In genomic region chr4:36163198-36163597, GRCh38 we compare ENCODE assay signal across 1 cellular context.
A peak's percentile ranks its signal among the peaks of the same experiment; 100 is the strongest.
TF ChIP-seq lines count a peak whose summit lies in the region.

No MANE protein-coding gene starts in this region.

TF ChIP-seq in GM12878, 131 proteins besides CTCF, POLR2A, EP300 and RAD21 (continued from another document):
- TF ChIP-seq ZNF687 (IDR thresholded peaks at IDR 0.05) (no peak), POLR2AphosphoS2 (IDR thresholded peaks at IDR 0.05; ENCODE audit: low read depth, low read length) (no peak), CHD1 (IDR thresholded peaks at IDR 0.05; ENCODE audit: low read depth, low read length) (no peak), HDAC6 (IDR thresholded peaks at IDR 0.05; ENCODE audit: unreplicated experiment) (no peak), CREB1 (IDR thresholded peaks at IDR 0.05; ENCODE audit: low read depth) (no peak), DPF2 (IDR thresholded peaks at IDR 0.05) (0 out of 2 replicates have a peak, but pooled peaks have one; percentile 24), SPI1 (IDR thresholded peaks at IDR 0.05; ENCODE audit: borderline replicate concordance, insufficient read depth, low read depth, low read length) (no peak), ATF7 (IDR thresholded peaks at IDR 0.05; ENCODE audit: low read depth) (0 out of 2 replicates have a peak, but pooled peaks have one; percentile 51), SMAD1 (IDR thresholded peaks at IDR 0.05; ENCODE audit: low read depth, partially characterized antibody) (no peak), FOXM1 (IDR thresholded peaks at IDR 0.05; ENCODE audit: low read depth, low read length) (no peak)
- TF ChIP-seq, protein P1, sequence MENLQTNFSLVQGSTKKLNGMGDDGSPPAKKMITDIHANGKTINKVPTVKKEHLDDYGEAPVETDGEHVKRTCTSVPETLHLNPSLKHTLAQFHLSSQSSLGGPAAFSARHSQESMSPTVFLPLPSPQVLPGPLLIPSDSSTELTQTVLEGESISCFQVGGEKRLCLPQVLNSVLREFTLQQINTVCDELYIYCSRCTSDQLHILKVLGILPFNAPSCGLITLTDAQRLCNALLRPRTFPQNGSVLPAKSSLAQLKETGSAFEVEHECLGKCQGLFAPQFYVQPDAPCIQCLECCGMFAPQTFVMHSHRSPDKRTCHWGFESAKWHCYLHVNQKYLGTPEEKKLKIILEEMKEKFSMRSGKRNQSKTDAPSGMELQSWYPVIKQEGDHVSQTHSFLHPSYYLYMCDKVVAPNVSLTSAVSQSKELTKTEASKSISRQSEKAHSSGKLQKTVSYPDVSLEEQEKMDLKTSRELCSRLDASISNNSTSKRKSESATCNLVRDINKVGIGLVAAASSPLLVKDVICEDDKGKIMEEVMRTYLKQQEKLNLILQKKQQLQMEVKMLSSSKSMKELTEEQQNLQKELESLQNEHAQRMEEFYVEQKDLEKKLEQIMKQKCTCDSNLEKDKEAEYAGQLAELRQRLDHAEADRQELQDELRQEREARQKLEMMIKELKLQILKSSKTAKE (IDR thresholded peaks at IDR 0.05; ENCODE audit: low read depth, poor library complexity, severe bottlenecking) = peak; percentile 18
- TF ChIP-seq, protein P2, sequence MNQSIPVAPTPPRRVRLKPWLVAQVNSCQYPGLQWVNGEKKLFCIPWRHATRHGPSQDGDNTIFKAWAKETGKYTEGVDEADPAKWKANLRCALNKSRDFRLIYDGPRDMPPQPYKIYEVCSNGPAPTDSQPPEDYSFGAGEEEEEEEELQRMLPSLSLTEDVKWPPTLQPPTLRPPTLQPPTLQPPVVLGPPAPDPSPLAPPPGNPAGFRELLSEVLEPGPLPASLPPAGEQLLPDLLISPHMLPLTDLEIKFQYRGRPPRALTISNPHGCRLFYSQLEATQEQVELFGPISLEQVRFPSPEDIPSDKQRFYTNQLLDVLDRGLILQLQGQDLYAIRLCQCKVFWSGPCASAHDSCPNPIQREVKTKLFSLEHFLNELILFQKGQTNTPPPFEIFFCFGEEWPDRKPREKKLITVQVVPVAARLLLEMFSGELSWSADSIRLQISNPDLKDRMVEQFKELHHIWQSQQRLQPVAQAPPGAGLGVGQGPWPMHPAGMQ (IDR thresholded peaks at IDR 0.05; ENCODE audit: borderline replicate concordance) = no peak
- TF ChIP-seq, protein P3, sequence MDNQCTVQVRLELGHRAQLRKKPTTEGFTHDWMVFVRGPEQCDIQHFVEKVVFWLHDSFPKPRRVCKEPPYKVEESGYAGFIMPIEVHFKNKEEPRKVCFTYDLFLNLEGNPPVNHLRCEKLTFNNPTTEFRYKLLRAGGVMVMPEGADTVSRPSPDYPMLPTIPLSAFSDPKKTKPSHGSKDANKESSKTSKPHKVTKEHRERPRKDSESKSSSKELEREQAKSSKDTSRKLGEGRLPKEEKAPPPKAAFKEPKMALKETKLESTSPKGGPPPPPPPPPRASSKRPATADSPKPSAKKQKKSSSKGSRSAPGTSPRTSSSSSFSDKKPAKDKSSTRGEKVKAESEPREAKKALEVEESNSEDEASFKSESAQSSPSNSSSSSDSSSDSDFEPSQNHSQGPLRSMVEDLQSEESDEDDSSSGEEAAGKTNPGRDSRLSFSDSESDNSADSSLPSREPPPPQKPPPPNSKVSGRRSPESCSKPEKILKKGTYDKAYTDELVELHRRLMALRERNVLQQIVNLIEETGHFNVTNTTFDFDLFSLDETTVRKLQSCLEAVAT (IDR thresholded peaks at IDR 0.05) = 0 out of 2 replicates have a peak, but pooled peaks have one; percentile 48
